8 cellular contexts compared by ENCODE assay signal in genomic region chr19:40420766-40421467, GRCh38. TPM values are rescaled to one million over a fixed set of nuclear protein-coding genes. Genes with fewer than 3 reads are reported as not detected.
A peak's percentile ranks its signal among the peaks of the same experiment; 100 is the strongest.
DNase-seq lines count a peak whose midpoint lies in the region; ATAC-seq and TF ChIP-seq lines count a peak whose summit lies in the region.

No MANE protein-coding gene starts in this region.

- in situ Hi-C loops in KBM-7 (cut with MboI; ENCODE audit: low pct_unique_long_range_greater_than_20kb, low sequenced_read_pairs), result no loop called here

- peak overlapping the region; percentile 68 for H3K4me3 ChIP-seq in BE2C (ENCODE audit: low read depth, low read length)
- peak overlapping the region; percentile 64 for H3K4me3 ChIP-seq in fibroblast of pulmonary artery (replicated peaks; ENCODE audit: low read depth, low read length)

- H3K27me3 ChIP-seq in BE2C, result no peaks in the 10 kb centered on the region

- peak; percentile 64 for ATAC-seq in natural killer cell treated with Interleukin-12 subunit alpha and Interleukin-12 subunit beta and Interleukin-15 and Interleukin-18, amount 100 ng/mL, for 72 hours
- peak; percentile 60 for ATAC-seq in stimulated activated naive CD8-positive, alpha-beta T cell treated with anti-CD3 and anti-CD28 coated beads, Interleukin-15, amount 100 ng/mL, for 72 hours

- peaks cover 3% of the 10 kb centered on the region; the same call in 1 of the 2 replicates for H3K4me1 ChIP-seq in BE2C

- H3K9me3 Mint-ChIP-seq in natural killer cell treated with Interleukin-12 subunit alpha and Interleukin-12 subunit beta and Interleukin-15 and Interleukin-18, amount 100 ng/mL, for 72 hours, result no peaks in the 10 kb centered on the region
- H3K9me3 Mint-ChIP-seq in stimulated activated naive CD8-positive, alpha-beta T cell treated with anti-CD3 and anti-CD28 coated beads, Interleukin-15, amount 100 ng/mL, for 72 hours, result no peaks in the 10 kb centered on the region

- peak overlapping the region; percentile 72 to 76 for H3K27ac Mint-ChIP-seq in natural killer cell treated with Interleukin-12 subunit alpha and Interleukin-12 subunit beta and Interleukin-15 and Interleukin-18, amount 100 ng/mL, for 72 hours
- peak overlapping the region; percentile 87 to 92 for H3K27ac Mint-ChIP-seq in stimulated activated naive CD8-positive, alpha-beta T cell treated with anti-CD3 and anti-CD28 coated beads, Interleukin-15, amount 100 ng/mL, for 72 hours

- no peaks in the 10 kb centered on the region for H3K27me3 Mint-ChIP-seq in natural killer cell treated with Interleukin-12 subunit alpha and Interleukin-12 subunit beta and Interleukin-15 and Interleukin-18, amount 100 ng/mL, for 72 hours
- H3K27me3 Mint-ChIP-seq in stimulated activated naive CD8-positive, alpha-beta T cell treated with anti-CD3 and anti-CD28 coated beads, Interleukin-15, amount 100 ng/mL, for 72 hours, result no peaks in the 10 kb centered on the region

- H3K4me3 Mint-ChIP-seq in natural killer cell treated with Interleukin-12 subunit alpha and Interleukin-12 subunit beta and Interleukin-15 and Interleukin-18, amount 100 ng/mL, for 72 hours, result peak overlapping the region; percentile 61
- peak overlapping the region; percentile 87 to 89 for H3K4me3 Mint-ChIP-seq in stimulated activated naive CD8-positive, alpha-beta T cell treated with anti-CD3 and anti-CD28 coated beads, Interleukin-15, amount 100 ng/mL, for 72 hours

- DNase-seq in BE2C (peak; percentile 93), KBM-7 (peak; percentile 90), RPMI7951 (ENCODE audit: low read depth) (peak; percentile 94), fibroblast of pulmonary artery (ENCODE audit: low read depth) (peak; percentile 92)
- DNase-seq in activated effector memory CD4-positive, alpha-beta T cell treated with anti-CD3 and anti-CD28 coated beads, Interleukin-2, amount 50 U/mL, for 16 hours, result peak; percentile 90
- DNase-seq in natural killer cell treated with Interleukin-12 subunit alpha and Interleukin-12 subunit beta and Interleukin-15 and Interleukin-18, amount 100 ng/mL, for 72 hours (ENCODE audit: low spot score), result peak; percentile 80
- peak; percentile 79 to 82 for DNase-seq in stimulated activated naive CD8-positive, alpha-beta T cell treated with anti-CD3 and anti-CD28 coated beads, Interleukin-15, amount 100 ng/mL, for 72 hours

- H3K36me3 Mint-ChIP-seq in natural killer cell treated with Interleukin-12 subunit alpha and Interleukin-12 subunit beta and Interleukin-15 and Interleukin-18, amount 100 ng/mL, for 72 hours, result peaks cover 7% of the 10 kb centered on the region

- H3K9me3 ChIP-seq in BE2C, result no peaks in the 10 kb centered on the region

- TF ChIP-seq CTCF in BE2C (IDR thresholded peaks at IDR 0.05; ENCODE audit: low read depth, low read length), result peak; percentile 95
- TF ChIP-seq CTCF in fibroblast of pulmonary artery (IDR thresholded peaks at IDR 0.05; ENCODE audit: low read length, missing control alignments), result peak; percentile 87

- H3K36me3 ChIP-seq in BE2C, result no peaks in the 10 kb centered on the region; the same call in 1 of the 2 replicates

- H3K4me1 Mint-ChIP-seq in natural killer cell treated with Interleukin-12 subunit alpha and Interleukin-12 subunit beta and Interleukin-15 and Interleukin-18, amount 100 ng/mL, for 72 hours (ENCODE audit: low read depth in 2 of 2), result peaks cover 43 to 51% of the 10 kb centered on the region in 2 donors
- peaks cover 43% of the 10 kb centered on the region for H3K4me1 Mint-ChIP-seq in stimulated activated naive CD8-positive, alpha-beta T cell treated with anti-CD3 and anti-CD28 coated beads, Interleukin-15, amount 100 ng/mL, for 72 hours

- peak; percentile 85 for TF ChIP-seq POLR2A in GM19193 (IDR thresholded peaks at IDR 0.05; ENCODE audit: extremely low read depth, insufficient read depth, insufficient read length)

RNA-seq across cellular contexts. Expression of gene SERTAD1, which starts 4.9 kb away (rescaled TPM):
- 18.5 TPM for polyA plus RNA-seq in BE2C (2012; ENCODE audit: insufficient read depth, insufficient read length, low read depth)
- total RNA-seq in RPMI7951 (2014; rRNA removed; shearing (Covaris generic)), result 13.2 and 17.1 TPM in 2 replicates
- 10 to 100 TPM; 11.2 to 21.5 TPM for total RNA-seq in natural killer cell treated with Interleukin-12 subunit alpha and Interleukin-12 subunit beta and Interleukin-15 and Interleukin-18, amount 100 ng/mL, for 72 hours

RNA-seq across cellular contexts. Expression of gene PRX, which starts 7.7 kb away (rescaled TPM):
- 0.62 TPM for polyA plus RNA-seq in BE2C (2012; ENCODE audit: insufficient read depth, insufficient read length, low read depth)
- total RNA-seq in RPMI7951 (2014; rRNA removed; shearing (Covaris generic)), result 0.72 and 1.2 TPM in 2 replicates
- under 1 TPM; 0.48 to 0.78 TPM for total RNA-seq in natural killer cell treated with Interleukin-12 subunit alpha and Interleukin-12 subunit beta and Interleukin-15 and Interleukin-18, amount 100 ng/mL, for 72 hours

RNA-seq across cellular contexts. Expression of gene SERTAD3, which starts 23.2 kb away (rescaled TPM):
- polyA plus RNA-seq in BE2C (2012; ENCODE audit: insufficient read depth, insufficient read length, low read depth), result 77.4 TPM
- 29.4 and 32.3 TPM in 2 replicates for total RNA-seq in RPMI7951 (2014; rRNA removed; shearing (Covaris generic))
- total RNA-seq in natural killer cell treated with Interleukin-12 subunit alpha and Interleukin-12 subunit beta and Interleukin-15 and Interleukin-18, amount 100 ng/mL, for 72 hours, result 10 to 100 TPM; 12.8 to 13.2 TPM

RNA-seq across cellular contexts. Expression of gene HIPK4, which starts 30.9 kb away (rescaled TPM):
- polyA plus RNA-seq in BE2C (2012; ENCODE audit: insufficient read depth, insufficient read length, low read depth), result not detected
- total RNA-seq in RPMI7951 (2014; rRNA removed; shearing (Covaris generic)), result under 0.01 TPM in 1 of 2 replicates, not detected in the other
- not detected for total RNA-seq in natural killer cell treated with Interleukin-12 subunit alpha and Interleukin-12 subunit beta and Interleukin-15 and Interleukin-18, amount 100 ng/mL, for 72 hours

RNA-seq across cellular contexts. Expression of gene BLVRB, which starts 44.6 kb away (rescaled TPM):
- polyA plus RNA-seq in BE2C (2012; ENCODE audit: insufficient read depth, insufficient read length, low read depth), result 3.4 TPM
- total RNA-seq in RPMI7951 (2014; rRNA removed; shearing (Covaris generic)), result 77.4 and 101 TPM in 2 replicates
- 1 to 10 TPM; 4.6 to 5.3 TPM for total RNA-seq in natural killer cell treated with Interleukin-12 subunit alpha and Interleukin-12 subunit beta and Interleukin-15 and Interleukin-18, amount 100 ng/mL, for 72 hours

Comparison
In these comparisons a context has a peak if more than half of its experiments do, and no peak if none do; other contexts are left out.
1. Peak in every context shown above with its lines: DNase-seq, ATAC-seq and H3K4me3 ChIP-seq.